Comparison of ENCODE assay signal across 1 cellular context in the genomic region with DNA sequence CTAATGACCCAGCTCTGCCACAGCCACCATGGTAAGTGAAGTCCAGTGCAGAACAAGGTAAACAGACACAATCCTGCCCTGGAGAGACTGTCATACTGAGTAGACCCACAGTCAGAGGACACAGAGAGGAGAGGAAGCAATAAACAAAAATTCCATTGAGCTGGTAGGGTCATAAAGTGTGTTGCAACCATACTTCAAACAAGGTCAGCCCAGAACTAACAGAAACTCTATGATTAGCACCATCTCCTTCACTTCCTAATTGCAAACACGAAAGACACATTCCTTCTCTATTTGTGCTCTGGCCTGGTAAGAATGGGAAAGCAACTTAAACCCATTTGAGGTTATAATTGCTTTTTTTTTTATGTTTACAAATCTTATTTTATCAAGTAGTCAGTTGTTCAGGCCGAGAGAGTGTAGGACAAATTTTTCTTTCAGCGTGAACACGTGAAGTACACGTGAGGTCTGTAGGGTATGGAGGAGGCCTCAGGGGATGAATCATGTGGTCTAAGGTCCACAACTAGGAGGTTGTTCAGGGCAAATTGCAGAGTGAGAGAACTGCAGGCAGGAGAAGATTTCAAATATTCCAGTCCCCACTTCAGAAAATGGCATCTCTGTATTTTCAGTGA.
TF ChIP-seq lines count a peak whose summit lies in the region.

No MANE protein-coding gene starts in this region.

TF ChIP-seq in HepG2, 621 proteins besides CTCF, POLR2A, EP300 and RAD21 (continued from another document and continues in another):
- TF ChIP-seq, protein P1, sequence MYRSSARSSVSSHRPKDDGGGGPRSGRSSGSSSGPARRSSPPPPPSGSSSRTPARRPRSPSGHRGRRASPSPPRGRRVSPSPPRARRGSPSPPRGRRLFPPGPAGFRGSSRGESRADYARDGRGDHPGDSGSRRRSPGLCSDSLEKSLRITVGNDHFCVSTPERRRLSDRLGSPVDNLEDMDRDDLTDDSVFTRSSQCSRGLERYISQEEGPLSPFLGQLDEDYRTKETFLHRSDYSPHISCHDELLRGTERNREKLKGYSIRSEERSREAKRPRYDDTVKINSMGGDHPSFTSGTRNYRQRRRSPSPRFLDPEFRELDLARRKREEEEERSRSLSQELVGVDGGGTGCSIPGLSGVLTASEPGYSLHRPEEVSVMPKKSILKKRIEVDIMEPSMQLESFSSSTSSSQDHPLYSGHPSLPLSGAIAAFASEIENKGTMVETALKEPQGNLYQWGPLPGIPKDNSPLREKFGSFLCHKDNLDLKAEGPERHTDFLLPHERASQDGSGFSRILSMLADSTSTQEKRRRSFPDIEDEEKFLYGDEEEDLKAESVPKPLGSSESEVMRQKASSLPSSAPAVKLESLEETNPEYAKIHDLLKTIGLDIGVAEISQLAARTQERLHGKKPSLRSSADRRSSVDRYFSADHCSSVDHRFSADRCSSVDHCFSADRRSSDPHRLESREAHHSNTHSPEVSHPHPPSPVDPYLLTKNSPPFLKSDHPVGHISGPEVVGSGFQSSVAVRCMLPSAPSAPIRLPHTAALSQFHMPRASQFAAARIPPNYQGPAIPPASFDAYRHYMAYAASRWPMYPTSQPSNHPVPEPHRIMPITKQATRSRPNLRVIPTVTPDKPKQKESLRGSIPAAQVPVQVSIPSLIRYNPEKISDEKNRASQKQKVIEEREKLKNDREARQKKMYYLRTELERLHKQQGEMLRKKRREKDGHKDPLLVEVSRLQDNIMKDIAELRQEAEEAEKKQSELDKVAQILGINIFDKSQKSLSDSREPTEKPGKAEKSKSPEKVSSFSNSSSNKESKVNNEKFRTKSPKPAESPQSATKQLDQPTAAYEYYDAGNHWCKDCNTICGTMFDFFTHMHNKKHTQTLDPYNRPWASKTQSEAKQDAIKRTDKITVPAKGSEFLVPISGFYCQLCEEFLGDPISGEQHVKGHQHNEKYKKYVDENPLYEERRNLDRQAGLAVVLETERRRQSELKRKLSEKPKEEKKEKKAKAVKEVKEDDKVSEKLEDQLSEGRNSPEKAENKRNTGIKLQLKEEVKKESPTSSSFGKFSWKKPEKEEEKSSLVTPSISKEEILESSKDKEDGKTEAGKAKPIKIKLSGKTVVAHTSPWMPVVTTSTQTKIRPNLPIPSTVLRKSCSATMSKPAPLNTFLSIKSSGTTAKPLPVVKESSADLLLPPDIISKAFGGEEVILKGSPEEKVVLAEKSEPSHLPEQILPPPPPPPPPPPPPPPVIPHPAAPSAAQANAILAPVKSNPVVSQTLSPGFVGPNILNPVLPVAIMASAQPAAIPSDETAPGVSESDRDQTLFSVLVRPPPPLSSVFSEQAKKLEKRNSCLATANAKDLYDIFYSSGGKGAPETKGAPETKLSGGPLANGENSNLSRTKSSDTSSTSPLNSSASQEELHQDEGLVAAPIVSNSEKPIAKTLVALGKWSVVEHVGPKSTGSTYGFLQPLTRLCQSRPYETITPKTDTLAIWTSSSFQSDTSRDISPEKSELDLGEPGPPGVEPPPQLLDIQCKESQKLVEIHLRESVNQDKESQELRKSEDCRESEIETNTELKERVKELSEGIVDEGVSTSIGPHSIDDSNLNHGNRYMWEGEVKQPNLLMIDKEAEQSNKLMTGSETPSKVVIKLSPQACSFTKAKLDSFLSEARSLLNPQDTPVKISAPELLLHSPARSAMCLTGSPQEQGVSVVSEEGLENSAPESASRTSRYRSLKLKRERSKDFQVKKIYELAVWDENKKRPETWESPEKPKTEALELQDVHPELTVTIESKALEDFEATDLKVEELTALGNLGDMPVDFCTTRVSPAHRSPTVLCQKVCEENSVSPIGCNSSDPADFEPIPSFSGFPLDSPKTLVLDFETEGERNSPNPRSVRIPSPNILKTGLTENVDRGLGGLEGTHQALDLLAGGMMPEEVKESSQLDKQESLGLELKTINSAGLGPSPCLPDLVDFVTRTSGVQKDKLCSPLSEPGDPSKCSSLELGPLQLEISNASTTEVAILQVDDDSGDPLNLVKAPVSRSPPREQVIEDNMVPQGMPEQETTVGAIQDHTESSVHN (CRISPR knock-in tag; IDR thresholded peaks at IDR 0.05), result peak; percentile 71; the same call in 1 of the 2 replicates
- peak; percentile 96 for TF ChIP-seq KLF11 (CRISPR knock-in tag; IDR thresholded peaks at IDR 0.05)
- TF ChIP-seq ZNF337 (CRISPR knock-in tag; IDR thresholded peaks at IDR 0.05; ENCODE audit: borderline replicate concordance, low read depth), result peak; percentile 75; the same call in 1 of the 2 replicates
- peak; percentile 92 for TF ChIP-seq ZNF317 (CRISPR knock-in tag; IDR thresholded peaks at IDR 0.05)
- peak; percentile 23 to 86; a peak in 2 of 4 replicates for TF ChIP-seq NR2F1 (CRISPR knock-in tag; IDR thresholded peaks at IDR 0.05)
- TF ChIP-seq ZNF501 (CRISPR knock-in tag; IDR thresholded peaks at IDR 0.05), result peak; percentile 79
- peak; percentile 49; the same call in 1 of the 2 replicates for TF ChIP-seq ZNF589 (CRISPR knock-in tag; conservative IDR thresholded peaks at IDR 0.05)
- TF ChIP-seq AHR (CRISPR knock-in tag; IDR thresholded peaks at IDR 0.05), result no peak; the same call in 1 of the 2 replicates
- 0 out of 2 replicates have a peak, but pooled peaks have one; percentile 50 for TF ChIP-seq ZNF256 (CRISPR knock-in tag; conservative IDR thresholded peaks at IDR 0.05)
- no peak for TF ChIP-seq SMAD9 (CRISPR knock-in tag; IDR thresholded peaks at IDR 0.05)
- TF ChIP-seq, protein P2, sequence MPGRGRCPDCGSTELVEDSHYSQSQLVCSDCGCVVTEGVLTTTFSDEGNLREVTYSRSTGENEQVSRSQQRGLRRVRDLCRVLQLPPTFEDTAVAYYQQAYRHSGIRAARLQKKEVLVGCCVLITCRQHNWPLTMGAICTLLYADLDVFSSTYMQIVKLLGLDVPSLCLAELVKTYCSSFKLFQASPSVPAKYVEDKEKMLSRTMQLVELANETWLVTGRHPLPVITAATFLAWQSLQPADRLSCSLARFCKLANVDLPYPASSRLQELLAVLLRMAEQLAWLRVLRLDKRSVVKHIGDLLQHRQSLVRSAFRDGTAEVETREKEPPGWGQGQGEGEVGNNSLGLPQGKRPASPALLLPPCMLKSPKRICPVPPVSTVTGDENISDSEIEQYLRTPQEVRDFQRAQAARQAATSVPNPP (CRISPR knock-in tag; IDR thresholded peaks at IDR 0.05), result peak; percentile 93; the same call in 1 of the 2 replicates
- no peak for TF ChIP-seq ATM (IDR thresholded peaks at IDR 0.05; ENCODE audit: borderline replicate concordance)
- TF ChIP-seq XBP1 (CRISPR knock-in tag; IDR thresholded peaks at IDR 0.05), result peak; percentile 81; the same call in 1 of the 2 replicates
- TF ChIP-seq, protein P3, sequence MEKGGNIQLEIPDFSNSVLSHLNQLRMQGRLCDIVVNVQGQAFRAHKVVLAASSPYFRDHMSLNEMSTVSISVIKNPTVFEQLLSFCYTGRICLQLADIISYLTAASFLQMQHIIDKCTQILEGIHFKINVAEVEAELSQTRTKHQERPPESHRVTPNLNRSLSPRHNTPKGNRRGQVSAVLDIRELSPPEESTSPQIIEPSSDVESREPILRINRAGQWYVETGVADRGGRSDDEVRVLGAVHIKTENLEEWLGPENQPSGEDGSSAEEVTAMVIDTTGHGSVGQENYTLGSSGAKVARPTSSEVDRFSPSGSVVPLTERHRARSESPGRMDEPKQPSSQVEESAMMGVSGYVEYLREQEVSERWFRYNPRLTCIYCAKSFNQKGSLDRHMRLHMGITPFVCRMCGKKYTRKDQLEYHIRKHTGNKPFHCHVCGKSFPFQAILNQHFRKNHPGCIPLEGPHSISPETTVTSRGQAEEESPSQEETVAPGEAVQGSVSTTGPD (CRISPR knock-in tag; IDR thresholded peaks at IDR 0.05), result peak; percentile 44
- TF ChIP-seq, protein P4, sequence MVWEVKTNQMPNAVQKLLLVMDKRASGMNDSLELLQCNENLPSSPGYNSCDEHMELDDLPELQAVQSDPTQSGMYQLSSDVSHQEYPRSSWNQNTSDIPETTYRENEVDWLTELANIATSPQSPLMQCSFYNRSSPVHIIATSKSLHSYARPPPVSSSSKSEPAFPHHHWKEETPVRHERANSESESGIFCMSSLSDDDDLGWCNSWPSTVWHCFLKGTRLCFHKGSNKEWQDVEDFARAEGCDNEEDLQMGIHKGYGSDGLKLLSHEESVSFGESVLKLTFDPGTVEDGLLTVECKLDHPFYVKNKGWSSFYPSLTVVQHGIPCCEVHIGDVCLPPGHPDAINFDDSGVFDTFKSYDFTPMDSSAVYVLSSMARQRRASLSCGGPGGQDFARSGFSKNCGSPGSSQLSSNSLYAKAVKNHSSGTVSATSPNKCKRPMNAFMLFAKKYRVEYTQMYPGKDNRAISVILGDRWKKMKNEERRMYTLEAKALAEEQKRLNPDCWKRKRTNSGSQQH (CRISPR knock-in tag; IDR thresholded peaks at IDR 0.05; ENCODE audit: low read depth), result peak; percentile 90
- 0 out of 2 replicates have a peak, but pooled peaks have one; percentile 39 for TF ChIP-seq ZNF746 (CRISPR knock-in tag; IDR thresholded peaks at IDR 0.05)
- TF ChIP-seq REXO4 (CRISPR knock-in tag; IDR thresholded peaks at IDR 0.05; ENCODE audit: borderline replicate concordance), result no peak
- no peak for TF ChIP-seq ZNF207 (IDR thresholded peaks at IDR 0.05; ENCODE audit: borderline replicate concordance)
- no peak for TF ChIP-seq MTF2 (CRISPR knock-in tag; IDR thresholded peaks at IDR 0.05; ENCODE audit: borderline replicate concordance)
- no peak for TF ChIP-seq ZNF891 (CRISPR knock-in tag; IDR thresholded peaks at IDR 0.05)
- TF ChIP-seq ELF1 (CRISPR knock-in tag; IDR thresholded peaks at IDR 0.05), result peak; percentile 65
- peak; percentile 99 for TF ChIP-seq FOSL2 (CRISPR knock-in tag; IDR thresholded peaks at IDR 0.05)
- TF ChIP-seq ZNF629 (CRISPR knock-in tag; conservative IDR thresholded peaks at IDR 0.05), result peak; percentile 68
- TF ChIP-seq ZNF772 (CRISPR knock-in tag; IDR thresholded peaks at IDR 0.05), result peak; percentile 76; the same call in 1 of the 2 replicates
- TF ChIP-seq NCOA2 (CRISPR knock-in tag; IDR thresholded peaks at IDR 0.05), result peak; percentile 93
- peak; percentile 100 for TF ChIP-seq ARNTL (CRISPR knock-in tag; IDR thresholded peaks at IDR 0.05)
- TF ChIP-seq, protein P5, sequence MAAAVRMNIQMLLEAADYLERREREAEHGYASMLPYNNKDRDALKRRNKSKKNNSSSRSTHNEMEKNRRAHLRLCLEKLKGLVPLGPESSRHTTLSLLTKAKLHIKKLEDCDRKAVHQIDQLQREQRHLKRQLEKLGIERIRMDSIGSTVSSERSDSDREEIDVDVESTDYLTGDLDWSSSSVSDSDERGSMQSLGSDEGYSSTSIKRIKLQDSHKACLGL (CRISPR knock-in tag; IDR thresholded peaks at IDR 0.05), result no peak
- TF ChIP-seq CBX1 (IDR thresholded peaks at IDR 0.05; ENCODE audit: low read depth), result peak; percentile 61
- TF ChIP-seq HMG20A (CRISPR knock-in tag; IDR thresholded peaks at IDR 0.05; ENCODE audit: borderline replicate concordance), result peak; percentile 91
- TF ChIP-seq SRF (IDR thresholded peaks at IDR 0.05; ENCODE audit: low read depth, low read length), result peak; percentile 41; the same call in 1 of the 2 replicates
- TF ChIP-seq, protein P6, sequence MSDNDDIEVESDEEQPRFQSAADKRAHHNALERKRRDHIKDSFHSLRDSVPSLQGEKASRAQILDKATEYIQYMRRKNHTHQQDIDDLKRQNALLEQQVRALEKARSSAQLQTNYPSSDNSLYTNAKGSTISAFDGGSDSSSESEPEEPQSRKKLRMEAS (IDR thresholded peaks at IDR 0.05), result peak; percentile 98
- no peak; the same call in 1 of the 2 replicates for TF ChIP-seq ZNF225 (CRISPR knock-in tag; IDR thresholded peaks at IDR 0.05)
- peak; percentile 61; the same call in 1 of the 2 replicates for TF ChIP-seq HOXD1 (CRISPR knock-in tag; IDR thresholded peaks at IDR 0.05)
- TF ChIP-seq SATB2 (CRISPR knock-in tag; IDR thresholded peaks at IDR 0.05), result 0 out of 2 replicates have a peak, but pooled peaks have one; percentile 42
- TF ChIP-seq ZNF879 (CRISPR knock-in tag; IDR thresholded peaks at IDR 0.05), result peak; percentile 49; the same call in 1 of the 2 replicates
- TF ChIP-seq ZSCAN25 (CRISPR knock-in tag; IDR thresholded peaks at IDR 0.05), result no peak; the same call in 1 of the 2 replicates
- peak; percentile 93 for TF ChIP-seq HOXA5 (CRISPR knock-in tag; IDR thresholded peaks at IDR 0.05)
- TF ChIP-seq, protein P7, sequence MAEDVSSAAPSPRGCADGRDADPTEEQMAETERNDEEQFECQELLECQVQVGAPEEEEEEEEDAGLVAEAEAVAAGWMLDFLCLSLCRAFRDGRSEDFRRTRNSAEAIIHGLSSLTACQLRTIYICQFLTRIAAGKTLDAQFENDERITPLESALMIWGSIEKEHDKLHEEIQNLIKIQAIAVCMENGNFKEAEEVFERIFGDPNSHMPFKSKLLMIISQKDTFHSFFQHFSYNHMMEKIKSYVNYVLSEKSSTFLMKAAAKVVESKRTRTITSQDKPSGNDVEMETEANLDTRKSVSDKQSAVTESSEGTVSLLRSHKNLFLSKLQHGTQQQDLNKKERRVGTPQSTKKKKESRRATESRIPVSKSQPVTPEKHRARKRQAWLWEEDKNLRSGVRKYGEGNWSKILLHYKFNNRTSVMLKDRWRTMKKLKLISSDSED (CRISPR knock-in tag; IDR thresholded peaks at IDR 0.05), result no peak
- TF ChIP-seq ZNF547 (CRISPR knock-in tag; IDR thresholded peaks at IDR 0.05), result 0 out of 2 replicates have a peak, but pooled peaks have one; percentile 48
- TF ChIP-seq ZNF12 (CRISPR knock-in tag; IDR thresholded peaks at IDR 0.05), result peak; percentile 87
- TF ChIP-seq, protein P8, sequence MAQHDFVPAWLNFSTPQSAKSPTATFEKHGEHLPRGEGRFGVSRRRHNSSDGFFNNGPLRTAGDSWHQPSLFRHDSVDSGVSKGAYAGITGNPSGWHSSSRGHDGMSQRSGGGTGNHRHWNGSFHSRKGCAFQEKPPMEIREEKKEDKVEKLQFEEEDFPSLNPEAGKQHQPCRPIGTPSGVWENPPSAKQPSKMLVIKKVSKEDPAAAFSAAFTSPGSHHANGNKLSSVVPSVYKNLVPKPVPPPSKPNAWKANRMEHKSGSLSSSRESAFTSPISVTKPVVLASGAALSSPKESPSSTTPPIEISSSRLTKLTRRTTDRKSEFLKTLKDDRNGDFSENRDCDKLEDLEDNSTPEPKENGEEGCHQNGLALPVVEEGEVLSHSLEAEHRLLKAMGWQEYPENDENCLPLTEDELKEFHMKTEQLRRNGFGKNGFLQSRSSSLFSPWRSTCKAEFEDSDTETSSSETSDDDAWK (CRISPR knock-in tag; IDR thresholded peaks at IDR 0.05), result no peak
